8 cellular contexts compared by ENCODE assay signal in genomic region chr5:103258957-103259704, GRCh38.
DNase-seq lines count a peak whose midpoint lies in the region; ATAC-seq lines count a peak whose summit lies in the region.

No MANE protein-coding gene starts in this region.

- peak; percentile 62 to 63 for DNase-seq in NCI-H2081 (lab: John Stamatoyannopoulos, UW)
- DNase-seq in NCI-H2081 treated with DMSO at 0.1 percent for 48 hours (lab: John Stamatoyannopoulos, UW), result no peak
- DNase-seq in NCI-H1694 treated with DMSO at 0.1 percent for 48 hours (lab: John Stamatoyannopoulos, UW), result peak; percentile 67
- DNase-seq in activated CD4-positive, CD25-positive, alpha-beta regulatory T cell (lab: John Stamatoyannopoulos, UW), result peak; percentile 37 to 42 (median 38)
- peak; percentile 61 for DNase-seq in central memory CD4-positive, alpha-beta T cell
- peak; percentile 76 for DNase-seq in left kidney (ENCODE audit: low read depth, low spot score)
- DNase-seq in stimulated activated CD4-positive, alpha-beta T cell treated with anti-CD3 and anti-CD28 coated beads, Interleukin-2, amount 100 ng/mL, for 4 hours (ENCODE audit: low read depth), result peak; percentile 62

- peak; percentile 38 for ATAC-seq in HG02798 (IDR thresholded peaks at IDR 0.05; ENCODE audit: poor library complexity, unreplicated experiment)
